Comparison of ENCODE assay signal across 8 cellular contexts in genomic region chr13:62512194-62513141, GRCh38.
DNase-seq lines count a peak whose midpoint lies in the region; ATAC-seq and TF ChIP-seq lines count a peak whose summit lies in the region.

No MANE protein-coding gene starts in this region.

- TF ChIP-seq CTCF in brain microvascular endothelial cell (IDR thresholded peaks at IDR 0.05; ENCODE audit: low read depth, low read length, missing control alignments) (peak; percentile 80), lung (IDR thresholded peaks at IDR 0.05; ENCODE audit: control extremely low read depth, extremely low read depth) (no peak)
- TF ChIP-seq CTCF in CD8-positive, alpha-beta T cell (IDR thresholded peaks at IDR 0.05), result no peak

- peaks cover 5% of the 10 kb centered on the region for H3K9me3 Mint-ChIP-seq in CD8-positive, alpha-beta T cell

- H3K36me3 Mint-ChIP-seq in CD8-positive, alpha-beta T cell, result no peaks in the 10 kb centered on the region

- H3K36me3 ChIP-seq in brain microvascular endothelial cell (replicated peaks) (no peaks in the 10 kb centered on the region), lung (ENCODE audit: control insufficient read depth in 2 of 2, insufficient read depth in 2 of 2, low read length in 2 of 2) (no peaks in the 10 kb centered on the region)
- H3K36me3 ChIP-seq in CD8-positive, alpha-beta T cell (ENCODE audit: insufficient read depth, low read length), result no peaks in the 10 kb centered on the region

- H3K4me3 Mint-ChIP-seq in CD8-positive, alpha-beta T cell, result no peak overlapping the region

- 22 to 32% methylated on average over 7 of the region's 7 CpGs for WGBS in lung, 2 donors

- H3K27ac Mint-ChIP-seq in CD8-positive, alpha-beta T cell, result no peak overlapping the region

- POLR2A ChIA-PET in CD8-positive, alpha-beta T cell (lab: Charles Lee), result no interaction called here

- ATAC-seq in HG03066 (IDR thresholded peaks at IDR 0.05; ENCODE audit: low read depth, unreplicated experiment), result peak; percentile 82
- ATAC-seq in lung (ENCODE audit: insufficient read depth, low FRiP score), result peak; percentile 79
- ATAC-seq in esophagus mucosa, result no peak
- no peak for ATAC-seq in CD8-positive, alpha-beta T cell

- intact Hi-C loops in CD8-positive, alpha-beta T cell (cut with DNase I, micrococcal nuclease), result no loop called here

- no peak overlapping the region for H3K4me3 ChIP-seq in brain microvascular endothelial cell (ENCODE audit: low read depth, low read length)
- no peak overlapping the region for H3K4me3 ChIP-seq in lung
- no peak overlapping the region for H3K4me3 ChIP-seq in CD8-positive, alpha-beta T cell (ENCODE audit: low read depth, low read length)

- H3K9me3 ChIP-seq in lung (ENCODE audit: control insufficient read depth in 2 of 2, insufficient read depth in 1 of 2, low read length in 1 of 2), result no peaks in the 10 kb centered on the region
- H3K9me3 ChIP-seq in CD8-positive, alpha-beta T cell (ENCODE audit: low read length), result no peaks in the 10 kb centered on the region

- DNase-seq in ELR (ENCODE audit: low read depth), result peak; percentile 44
- DNase-seq in GM19238 (ENCODE audit: insufficient read length, low spot score), result peak; percentile 1
- peak; percentile 33 for DNase-seq in NCI-H460 (ENCODE audit: extremely low read depth, low read depth)
- DNase-seq in brain microvascular endothelial cell, result peak; percentile 0
- no peak for DNase-seq in lung (ENCODE audit: low spot score)
- no peak for DNase-seq in CD8-positive, alpha-beta T cell

- CTCF ChIA-PET in CD8-positive, alpha-beta T cell (lab: Charles Lee), result no interaction called here

- no peaks in the 10 kb centered on the region for H3K4me1 ChIP-seq in lung (ENCODE audit: control insufficient read depth in 2 of 2, insufficient read depth in 2 of 2, low read length in 2 of 2)
- no peaks in the 10 kb centered on the region for H3K4me1 ChIP-seq in CD8-positive, alpha-beta T cell (ENCODE audit: insufficient read depth, low read length)

- in situ Hi-C loops in brain microvascular endothelial cell (cut with HindIII; ENCODE audit: low pct_ligation_motif_present, low sequenced_read_pairs), result no loop called here

- H3K27me3 ChIP-seq in brain microvascular endothelial cell (replicated peaks) (no peaks in the 10 kb centered on the region), lung (ENCODE audit: control insufficient read depth, insufficient read depth) (no peaks in the 10 kb centered on the region)
- H3K27me3 ChIP-seq in CD8-positive, alpha-beta T cell (ENCODE audit: insufficient read depth, low read length), result no peaks in the 10 kb centered on the region

- H3K27me3 Mint-ChIP-seq in CD8-positive, alpha-beta T cell (ENCODE audit: low read depth), result no peaks in the 10 kb centered on the region

- no peaks in the 10 kb centered on the region for H3K4me1 Mint-ChIP-seq in CD8-positive, alpha-beta T cell (ENCODE audit: low read depth)

- no peak overlapping the region for H3K27ac ChIP-seq in brain microvascular endothelial cell
- no peak overlapping the region for H3K27ac ChIP-seq in lung (ENCODE audit: low read depth in 1 of 2, low read length in 1 of 2)
- H3K27ac ChIP-seq in CD8-positive, alpha-beta T cell (ENCODE audit: low read depth, low read length), result no peak overlapping the region

Comparison
In these comparisons a context has a peak if more than half of its experiments do, and no peak if none do; other contexts are left out.
1. DNase-seq: peak in ELR (single experiment), GM19238 (single experiment), NCI-H460 (single experiment) and brain microvascular endothelial cell (single experiment); none in lung (single experiment) and CD8-positive, alpha-beta T cell (0 of 7).
2. ATAC-seq: peak in HG03066 (single experiment) and lung (single experiment); none in esophagus mucosa (single experiment) and CD8-positive, alpha-beta T cell (single experiment).